Comparison of ENCODE assay signal across 17 cellular contexts in genomic region chr21:45547211-45547900, GRCh38. TPM values are rescaled to one million over a fixed set of nuclear protein-coding genes. Genes with fewer than 3 reads are reported as not detected.
DNase-seq lines count a peak whose midpoint lies in the region; ATAC-seq, FAIRE-seq and TF ChIP-seq lines count a peak whose summit lies in the region.
"Had no signal": no experiment of that assay in that cellular context is flagged by ENCODE, and none has a peak within 500 bp of the region (broad histone marks: within the 10 kb centered on the region; RNA-seq: fewer than 3 reads in every experiment).

No MANE protein-coding gene starts in this region.

- H3K4me3 ChIP-seq in K562: no peak overlapping the region
- no peak overlapping the region for H3K4me3 ChIP-seq in HAP-1
- H3K4me3 ChIP-seq: A549 had no signal

- no peak overlapping the region for H3K4me3 Mint-ChIP-seq in activated naive CD4-positive, alpha-beta T cell treated with anti-CD3 and anti-CD28 coated beads for 36 hours
- H3K4me3 Mint-ChIP-seq in neural crest cell: peak overlapping the region; percentile 29

- no peak overlapping the region for H3K4me2 ChIP-seq in K562 (ENCODE audit: insufficient read depth, low read length)
- H3K4me2 ChIP-seq: A549, KMS-11 had no signal

- H3K9me3 Mint-ChIP-seq in activated naive CD4-positive, alpha-beta T cell treated with anti-CD3 and anti-CD28 coated beads for 36 hours: no peaks in the 10 kb centered on the region
- no peaks in the 10 kb centered on the region for H3K9me3 Mint-ChIP-seq in activated naive CD4-positive, alpha-beta T cell treated with anti-CD3 and anti-CD28 coated beads, Interleukin-2, amount 50 U/mL, for 72 hours
- H3K9me3 Mint-ChIP-seq in neural crest cell: no peaks in the 10 kb centered on the region
- H3K9me3 Mint-ChIP-seq: CD14-positive monocyte had no signal

- POLR2A ChIA-PET in K562 (lab: Yijun Ruan, JAX) (interaction anchor here (0.7 to 1.2 kb wide), 3 partner anchors 9 to 50 kb away, joined by 3 to 4 read pairs (median 4); no protein-coding TSS in a partner anchor), RWPE1 (lab: Yijun Ruan, JAX; ENCODE audit: low non-redundant PET) (no interaction called here)

- peak; percentile 55 for FAIRE-seq in K562 (lab: Jason Lieb, UNC)
- FAIRE-seq: A549, GM12891 had no signal

- DNase-seq in activated naive CD4-positive, alpha-beta T cell treated with anti-CD3 and anti-CD28 coated beads for 36 hours: peak; percentile 2
- no peak for DNase-seq in activated naive CD4-positive, alpha-beta T cell treated with anti-CD3 and anti-CD28 coated beads, Interleukin-2, amount 50 U/mL, for 72 hours (ENCODE audit: low spot score in 2 of 2)
- DNase-seq in K562 (ENCODE audit: extremely low read depth in 1 of 4, low spot score in 3 of 4): no peak
- no peak for DNase-seq in neural crest cell (ENCODE audit: low read depth, low spot score)
- DNase-seq in ureter (ENCODE audit: low spot score): peak; percentile 27
- DNase-seq in HAP-1 (ENCODE audit: low spot score in 2 of 2): no peak
- no peak for DNase-seq in RWPE1 (ENCODE audit: low spot score)
- DNase-seq: DMS79, NCI-H1092 treated with DMSO at 0.1 percent for 48 hours, NCI-H1694, NCI-H748 treated with DMSO at 0.1 percent for 48 hours, SIG-M5 had no signal

- TF ChIP-seq CTCF in K562 (IDR thresholded peaks at IDR 0.05 in 2 of 3, conservative IDR thresholded peaks at IDR 0.05 in 1 of 3; ENCODE audit: insufficient read depth in 2 of 3, low read depth in 1 of 3, low read length in 3 of 3): no peak
- TF ChIP-seq CTCF in neural crest cell (conservative IDR thresholded peaks at IDR 0.05): no peak
- no peak for TF ChIP-seq CTCF in RWPE1 (conservative IDR thresholded peaks at IDR 0.05; ENCODE audit: low read depth)

- 8% methylated on average over 8 of the region's 8 CpGs for WGBS in K562 (ENCODE audit: insufficient coverage, low coverage, missing lambda C conversion rate)

- H3K9me3 ChIP-seq in K562 (replicated peaks; ENCODE audit: control insufficient read depth, insufficient read depth, low read depth, low read length) (no peaks in the 10 kb centered on the region), HAP-1 (no peaks in the 10 kb centered on the region)
- H3K9me3 ChIP-seq: A549 had no signal

- H4K20me1 ChIP-seq in K562 (replicated peaks; ENCODE audit: control insufficient read depth, insufficient read depth, low read length): no peaks in the 10 kb centered on the region

- no peak for TF ChIP-seq POLR2A in K562 (conservative IDR thresholded peaks at IDR 0.05)

- CTCF ChIA-PET in activated naive CD4-positive, alpha-beta T cell treated with anti-CD3 and anti-CD28 coated beads for 36 hours (lab: Charles Lee): no interaction called here
- CTCF ChIA-PET in K562 (lab: Yijun Ruan, JAX; ENCODE audit: low intra/inter-chr PET ratio): no interaction called here
- CTCF ChIA-PET in RWPE1 (lab: Yijun Ruan, JAX): interaction anchor here (0.5 kb wide), 1 partner anchor 481 kb away, joined by 6 read pairs; no protein-coding TSS in a partner anchor

- TF ChIP-seq RAD21 in K562 (CRISPR knock-in tag; conservative IDR thresholded peaks at IDR 0.05 in 1 of 2, IDR thresholded peaks at IDR 0.05 in 1 of 2): no peak

- H3K9me1 ChIP-seq in K562 (ENCODE audit: control insufficient read depth, insufficient read depth, low read length): no peaks in the 10 kb centered on the region

- H3K4me1 Mint-ChIP-seq in activated naive CD4-positive, alpha-beta T cell treated with anti-CD3 and anti-CD28 coated beads for 36 hours (ENCODE audit: low read depth): peaks cover 30% of the 10 kb centered on the region
- H3K4me1 Mint-ChIP-seq in neural crest cell: peaks cover 14% of the 10 kb centered on the region

- no peak for ATAC-seq in activated naive CD4-positive, alpha-beta T cell treated with anti-CD3 and anti-CD28 coated beads, Interleukin-2, amount 50 U/mL, for 72 hours
- ATAC-seq in K562: no peak
- ATAC-seq in HG02610 (IDR thresholded peaks at IDR 0.05; ENCODE audit: unreplicated experiment): no peak
- ATAC-seq: A549 had no signal

- H3K27ac Mint-ChIP-seq in activated naive CD4-positive, alpha-beta T cell treated with anti-CD3 and anti-CD28 coated beads for 36 hours: no peak overlapping the region
- no peak overlapping the region for H3K27ac Mint-ChIP-seq in activated naive CD4-positive, alpha-beta T cell treated with anti-CD3 and anti-CD28 coated beads, Interleukin-2, amount 50 U/mL, for 72 hours
- no peak overlapping the region for H3K27ac Mint-ChIP-seq in neural crest cell (ENCODE audit: unreplicated experiment)

- H3K36me3 Mint-ChIP-seq in activated naive CD4-positive, alpha-beta T cell treated with anti-CD3 and anti-CD28 coated beads for 36 hours (ENCODE audit: low read depth): no peaks in the 10 kb centered on the region
- no peaks in the 10 kb centered on the region for H3K36me3 Mint-ChIP-seq in activated naive CD4-positive, alpha-beta T cell treated with anti-CD3 and anti-CD28 coated beads, Interleukin-2, amount 50 U/mL, for 72 hours
- H3K36me3 Mint-ChIP-seq in neural crest cell (ENCODE audit: low read depth): no peaks in the 10 kb centered on the region
- H3K36me3 Mint-ChIP-seq: CD14-positive monocyte had no signal

- H3K36me3 ChIP-seq in K562 (ENCODE audit: control insufficient read depth, insufficient read depth, low read length) (no peaks in the 10 kb centered on the region), HAP-1 (replicated peaks) (no peaks in the 10 kb centered on the region)

- in situ Hi-C loops in K562 (cut with MboI) (no loop called here), HAP-1 (cut with MboI; ENCODE audit: low sequenced_read_pairs) (no loop called here)

- no peak overlapping the region for H3K9ac ChIP-seq in K562 (ENCODE audit: insufficient read depth in 1 of 2, low read depth in 2 of 2, low read length in 2 of 2)
- H3K9ac ChIP-seq: KMS-11 had no signal

- H3K27me3 Mint-ChIP-seq in activated naive CD4-positive, alpha-beta T cell treated with anti-CD3 and anti-CD28 coated beads for 36 hours (ENCODE audit: low read depth): no peaks in the 10 kb centered on the region
- peaks cover 5% of the 10 kb centered on the region for H3K27me3 Mint-ChIP-seq in neural crest cell (ENCODE audit: low read depth)

- intact Hi-C loops in activated naive CD4-positive, alpha-beta T cell treated with anti-CD3 and anti-CD28 coated beads for 36 hours (cut with micrococcal nuclease): no loop called here
- intact Hi-C loops in K562 (cut with micrococcal nuclease): no loop called here

- H3K27me3 ChIP-seq in K562 (ENCODE audit: control insufficient read depth in 2 of 2, insufficient read depth in 2 of 2, low read length in 2 of 2) (peaks cover 4 to 13% of the 10 kb centered on the region in 2 experiments; a peak in 4 of 5 replicates), HAP-1 (ENCODE audit: low read depth) (no peaks in the 10 kb centered on the region)

- no peak overlapping the region for H3K27ac ChIP-seq in K562 (ENCODE audit: extremely low read depth, low read depth, low read length)
- no peak overlapping the region for H3K27ac ChIP-seq in RWPE1
- H3K27ac ChIP-seq: A549, KMS-11 had no signal

- no peak for TF ChIP-seq EP300 in K562 (IDR thresholded peaks at IDR 0.05; ENCODE audit: low read length)

- peaks cover 13 to 51% of the 10 kb centered on the region in 2 experiments; a peak in 4 of 5 replicates for H3K4me1 ChIP-seq in K562 (replicated peaks in 1 of 2; ENCODE audit: control insufficient read depth in 2 of 2, insufficient read depth in 2 of 2, low read length in 2 of 2)
- no peaks in the 10 kb centered on the region for H3K4me1 ChIP-seq in HAP-1

- H2AFZ ChIP-seq in K562 (ENCODE audit: low read depth, low read length): no peak overlapping the region

- BruUV-seq in K562 (replicated peaks; lab: Mats Ljungman, UMichigan): no TSS peak

- H3K79me2 ChIP-seq in K562 (ENCODE audit: control insufficient read depth, insufficient read depth, low read length): no peaks in the 10 kb centered on the region

TF ChIP-seq in K562, 482 proteins besides CTCF, POLR2A, EP300 and RAD21 (continues in another document):
- TF ChIP-seq TCFL5 (CRISPR knock-in tag; conservative IDR thresholded peaks at IDR 0.05) (no peak), LCOR (CRISPR knock-in tag; IDR thresholded peaks at IDR 0.05) (no peak), ZNF444 (CRISPR knock-in tag; IDR thresholded peaks at IDR 0.05) (no peak), NCOA6 (IDR thresholded peaks at IDR 0.05) (no peak), POLR2AphosphoS2 (IDR thresholded peaks at IDR 0.05; ENCODE audit: low read length) (no peak), SMARCA4 (IDR thresholded peaks at IDR 0.05) (no peak), MIER1 (IDR thresholded peaks at IDR 0.05; ENCODE audit: low read depth) (no peak), STAG1 (CRISPR knock-in tag; IDR thresholded peaks at IDR 0.05; ENCODE audit: borderline replicate concordance) (no peak), MEF2A (IDR thresholded peaks at IDR 0.05; ENCODE audit: control insufficient read depth, low read depth, low read length) (no peak), POU5F1 (IDR thresholded peaks at IDR 0.05; ENCODE audit: borderline replicate concordance, low read depth, low read length, partially characterized antibody) (no peak), SMAD2 (IDR thresholded peaks at IDR 0.05; ENCODE audit: low read depth, low read length) (no peak), TAF7 (tag; IDR thresholded peaks at IDR 0.05) (no peak)

RNA-seq across cellular contexts. Expression of gene SLC19A1, which starts 5.1 kb away (rescaled TPM):
- total RNA-seq in activated naive CD4-positive, alpha-beta T cell treated with anti-CD3 and anti-CD28 coated beads for 36 hours: 10 to 100 TPM; 32.2 to 33.0 TPM
- total RNA-seq in activated naive CD4-positive, alpha-beta T cell treated with anti-CD3 and anti-CD28 coated beads, Interleukin-2, amount 50 U/mL, for 72 hours: 10 to 100 TPM; 24.9 to 62.5 TPM
- 43.8 and 108 TPM in 2 replicates for total RNA-seq in K562 (2011; cell fraction: chromatin; rRNA removed; ENCODE audit: low replicate concordance)
- total RNA-seq in K562 (2011; cell fraction: nucleolus; rRNA removed): 90.5 and 93.4 TPM in 2 replicates
- total RNA-seq in K562 (2011; cell fraction: nucleoplasm; rRNA removed): 52.4 and 63.7 TPM in 2 replicates
- total RNA-seq in K562 (2014; rRNA removed) (34.7 and 41.3 TPM in 2 replicates), K562 (2014; rRNA removed; fragmentation: Illumina TruSeq; extraction: Trizol) (8.0 and 8.7 TPM in 2 replicates), K562 (2015; rRNA removed; fragmentation: Illumina TruSeq; extraction: Trizol) (18.8 and 21.4 TPM in 2 replicates), K562 (2021) (88.7 and 91.3 TPM in 2 replicates), neural crest cell (31.6 and 35.1 TPM in 2 replicates), ureter (23.0 TPM)
- polyA plus RNA-seq in K562 (2011; rRNA removed) (11.5 and 24.6 TPM in 2 replicates), K562 (2014; fragmentation: Illumina TruSeq; extraction: Trizol) (12.0 and 24.5 TPM in 2 replicates), K562 (2014; fragmentation: Nextera tagmentation; extraction: Ambion mirVana) (1 to 10 TPM in 1 of 2 experiments, under 1 TPM in 1; 0.65 to 2.3 TPM), K562 (2014; rRNA removed) (36.6 and 50.8 TPM in 2 replicates)
- polyA plus RNA-seq in K562 (2011; cell fraction: cytosol; rRNA removed): 20.4 and 78.6 TPM in 2 replicates
- 49.9 and 126 TPM in 2 replicates for polyA plus RNA-seq in K562 (2011; cell fraction: nucleus; rRNA removed)
- 20.5 and 34.6 TPM in 2 replicates for polyA plus RNA-seq in K562 (2012)
- 11.9 and 16.0 TPM in 2 replicates for polyA minus RNA-seq in K562 (2011; rRNA and poly(A)+ RNA removed)
- polyA minus RNA-seq in K562 (2011; cell fraction: cytosol; rRNA and poly(A)+ RNA removed): 41.4 and 45.6 TPM in 2 replicates
- polyA minus RNA-seq in K562 (2011; cell fraction: nucleus; rRNA and poly(A)+ RNA removed): 23.3 TPM in 2 replicates

Comparison
In these comparisons a context has a peak if more than half of its experiments do, and no peak if none do; other contexts are left out.
1. DNase-seq: peak in activated naive CD4-positive, alpha-beta T cell treated with anti-CD3 and anti-CD28 coated beads for 36 hours (single experiment) and ureter (single experiment); none in activated naive CD4-positive, alpha-beta T cell treated with anti-CD3 and anti-CD28 coated beads, Interleukin-2, amount 50 U/mL, for 72 hours (0 of 2), K562 (0 of 4), neural crest cell (single experiment), HAP-1 (0 of 2) and RWPE1 (single experiment).